ENCODE assay signal across 10 cellular contexts in genomic region chr12:1474567-1475153, GRCh38.
A peak's percentile ranks its signal among the peaks of the same experiment; 100 is the strongest.
DNase-seq lines count a peak whose midpoint lies in the region; ATAC-seq and TF ChIP-seq lines count a peak whose summit lies in the region.
"Had no signal": no experiment of that assay in that cellular context is flagged by ENCODE, and none has a peak within 500 bp of the region (broad histone marks: within the 10 kb centered on the region; RNA-seq: fewer than 3 reads in every experiment).

No MANE protein-coding gene starts in this region.

- no peak overlapping the region for H3K4me3 Mint-ChIP-seq in stimulated activated effector memory CD8-positive, alpha-beta T cell treated with anti-CD3 and anti-CD28 coated beads, Interleukin-12 subunit alpha, Interleukin-12 subunit beta, amount 100 ng/mL, for 72 hours
- H3K4me3 Mint-ChIP-seq: dendritic cell treated with granulocyte-macrophage colony-stimulating factor and Interleukin-4, amounts not matched to agents 40 ng/mL and 50 ng/mL, for 4 days; T-helper 2 cell treated with Interferon-gamma antibody and Interleukin-4, amounts not matched to agents 5 μg/mL and 100 μg/mL, for 36 hours had no signal

- H3K4me1 ChIP-seq in esophagus muscularis mucosa (peaks cover 25 to 69% (median 52%) of the 10 kb centered on the region in 4 donors), osteoblast (ENCODE audit: insufficient read depth, low read length) (peaks cover 64% of the 10 kb centered on the region)

- no peaks in the 10 kb centered on the region for H3K36me3 Mint-ChIP-seq in stimulated activated effector memory CD8-positive, alpha-beta T cell treated with anti-CD3 and anti-CD28 coated beads, Interleukin-12 subunit alpha, Interleukin-12 subunit beta, amount 100 ng/mL, for 72 hours

- no peak for ATAC-seq in stimulated activated effector memory CD8-positive, alpha-beta T cell treated with anti-CD3 and anti-CD28 coated beads, Interleukin-12 subunit alpha, Interleukin-12 subunit beta, amount 100 ng/mL, for 72 hours

- no peaks in the 10 kb centered on the region for H3K27me3 ChIP-seq in esophagus muscularis mucosa
- no peaks in the 10 kb centered on the region for H3K27me3 ChIP-seq in osteoblast (ENCODE audit: insufficient read depth, low read length)

- H3K9me3 ChIP-seq in esophagus muscularis mucosa (no peaks in the 10 kb centered on the region), osteoblast (ENCODE audit: low read depth, low read length) (no peaks in the 10 kb centered on the region)

- peaks cover 14% of the 10 kb centered on the region for H3K4me1 Mint-ChIP-seq in stimulated activated effector memory CD8-positive, alpha-beta T cell treated with anti-CD3 and anti-CD28 coated beads, Interleukin-12 subunit alpha, Interleukin-12 subunit beta, amount 100 ng/mL, for 72 hours

- intact Hi-C loops in esophagus muscularis mucosa (cut with DNase I) = no loop called here

- peak overlapping the region; percentile 82 for H3K4me2 ChIP-seq in osteoblast (ENCODE audit: insufficient read depth, low read length)

- H3K4me3 ChIP-seq in esophagus muscularis mucosa (peak overlapping the region in 3 of 4 donors; percentile 1 to 20 (median 6)), osteoblast (ENCODE audit: insufficient read depth, low read length) (peak overlapping the region; percentile 46)

- H3K9me3 Mint-ChIP-seq in stimulated activated effector memory CD8-positive, alpha-beta T cell treated with anti-CD3 and anti-CD28 coated beads, Interleukin-12 subunit alpha, Interleukin-12 subunit beta, amount 100 ng/mL, for 72 hours = no peaks in the 10 kb centered on the region
- H3K9me3 Mint-ChIP-seq: dendritic cell treated with granulocyte-macrophage colony-stimulating factor and Interleukin-4, amounts not matched to agents 40 ng/mL and 50 ng/mL, for 4 days; T-helper 2 cell treated with Interferon-gamma antibody and Interleukin-4, amounts not matched to agents 5 μg/mL and 100 μg/mL, for 36 hours had no signal

- TF ChIP-seq CTCF in esophagus muscularis mucosa (IDR thresholded peaks at IDR 0.05) (no peak), osteoblast (IDR thresholded peaks at IDR 0.05; ENCODE audit: extremely low read depth, low read depth, low read length) (no peak)

- H4K20me1 ChIP-seq in osteoblast (ENCODE audit: insufficient read depth, low read length) = no peaks in the 10 kb centered on the region

- H3K27ac ChIP-seq in esophagus muscularis mucosa (replicated peaks in 1 of 4) (peak overlapping the region; percentile 45 to 64 (median 59)), osteoblast (ENCODE audit: low read depth, low read length) (peak overlapping the region; percentile 92)

- no peak for TF ChIP-seq EP300 in esophagus muscularis mucosa (IDR thresholded peaks at IDR 0.05)

- 25% methylated on average over 10 of the region's 10 CpGs for WGBS in esophagus muscularis mucosa

- H2AFZ ChIP-seq in osteoblast (ENCODE audit: low read length) = peak overlapping the region; percentile 28

- no peak overlapping the region for H3K27ac Mint-ChIP-seq in stimulated activated effector memory CD8-positive, alpha-beta T cell treated with anti-CD3 and anti-CD28 coated beads, Interleukin-12 subunit alpha, Interleukin-12 subunit beta, amount 100 ng/mL, for 72 hours
- H3K27ac Mint-ChIP-seq: dendritic cell treated with granulocyte-macrophage colony-stimulating factor and Interleukin-4, amounts not matched to agents 40 ng/mL and 50 ng/mL, for 4 days; T-helper 2 cell treated with Interferon-gamma antibody and Interleukin-4, amounts not matched to agents 5 μg/mL and 100 μg/mL, for 36 hours had no signal

- H3K79me2 ChIP-seq in osteoblast (ENCODE audit: insufficient read depth, low read length) = peaks cover 6% of the 10 kb centered on the region

- no peak for TF ChIP-seq POLR2A in esophagus muscularis mucosa (IDR thresholded peaks at IDR 0.05; ENCODE audit: low read depth)

- H3K36me3 ChIP-seq in esophagus muscularis mucosa (no peaks in the 10 kb centered on the region), osteoblast (ENCODE audit: insufficient read depth, low read length) (no peaks in the 10 kb centered on the region)

- peak; percentile 94 for DNase-seq in EL
- peak; percentile 90 for DNase-seq in NCI-H446 treated with DMSO at 0.1 percent for 48 hours (lab: John Stamatoyannopoulos, UW)
- DNase-seq in esophagus muscularis mucosa (ENCODE audit: extremely low spot score) = no peak
- DNase-seq in osteoblast (ENCODE audit: insufficient read length, low spot score, missing footprints) = peak; percentile 76
- DNase-seq in activated T-cell treated with anti-CD3 and anti-CD28 coated beads, Interleukin-2, amount 50 U/mL, for 1 hour = no peak
- DNase-seq in stimulated activated effector memory CD8-positive, alpha-beta T cell treated with anti-CD3 and anti-CD28 coated beads, Interleukin-12 subunit alpha, Interleukin-12 subunit beta, amount 100 ng/mL, for 72 hours (ENCODE audit: low spot score in 2 of 2) = no peak
- no peak for DNase-seq in NCI-H1048 (lab: John Stamatoyannopoulos, UW)
- no peak for DNase-seq in NCI-H2081 (lab: John Stamatoyannopoulos, UW)

Comparison
In these comparisons a context has a peak if more than half of its experiments do, and no peak if none do; other contexts are left out.
1. DNase-seq: peak in EL (single experiment), NCI-H446 treated with DMSO at 0.1 percent for 48 hours (single experiment) and osteoblast (single experiment); none in esophagus muscularis mucosa (single experiment), activated T-cell treated with anti-CD3 and anti-CD28 coated beads, Interleukin-2, amount 50 U/mL, for 1 hour (single experiment), stimulated activated effector memory CD8-positive, alpha-beta T cell treated with anti-CD3 and anti-CD28 coated beads, Interleukin-12 subunit alpha, Interleukin-12 subunit beta, amount 100 ng/mL, for 72 hours (0 of 2), NCI-H1048 (single experiment) and NCI-H2081 (0 of 2).